1 cellular context compared by ENCODE assay signal in the genomic region with DNA sequence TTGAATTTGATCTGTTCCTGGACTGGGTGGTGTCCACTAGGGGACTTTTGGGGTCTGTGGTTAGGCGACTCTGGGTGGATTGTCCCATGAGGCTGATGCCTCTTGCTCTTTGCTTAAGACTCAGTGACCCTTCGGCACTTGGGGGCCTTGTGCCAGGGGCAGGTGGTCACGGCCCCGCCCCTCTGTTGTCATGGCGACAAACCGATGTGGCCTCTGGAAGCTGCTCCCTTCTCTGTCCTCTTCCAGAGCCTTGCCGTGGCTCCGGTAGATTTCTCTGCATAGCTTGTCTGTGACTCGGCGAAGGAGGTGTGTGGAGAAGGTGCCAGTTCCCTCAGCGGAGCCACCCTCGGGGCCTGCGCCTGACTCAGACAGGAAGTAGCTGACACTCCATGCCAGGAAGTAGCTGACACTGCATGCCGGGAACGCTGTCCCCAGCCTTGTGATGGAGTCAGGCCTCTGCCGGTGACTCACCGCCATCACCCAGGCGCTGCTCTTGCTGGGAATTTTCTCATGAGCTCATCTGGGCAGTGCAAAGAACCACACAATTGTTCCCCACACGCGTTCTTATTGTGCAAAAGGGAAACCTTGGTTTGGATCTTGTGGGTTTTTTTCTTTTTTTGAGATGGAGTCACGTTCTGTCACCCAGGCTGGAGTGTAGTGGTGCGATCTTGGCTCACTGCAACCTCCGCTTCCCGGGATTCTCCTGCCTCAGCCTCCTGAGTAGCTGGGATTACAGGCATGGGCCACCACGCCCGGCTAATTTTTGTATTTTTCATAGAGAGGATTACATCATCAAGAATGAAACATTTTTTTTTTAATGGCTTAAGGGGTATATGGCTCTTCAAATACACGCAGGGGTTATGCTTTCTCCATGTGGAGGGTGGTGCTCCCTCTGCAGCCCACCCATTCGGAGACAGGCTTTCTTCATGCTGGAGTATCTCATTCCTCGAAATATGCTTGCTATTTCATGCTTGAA.
TF ChIP-seq lines count a peak whose summit lies in the region.

No MANE protein-coding gene starts in this region.

TF ChIP-seq in K562, 482 proteins besides CTCF, POLR2A, EP300 and RAD21 (continued from another document and continues in another):
- TF ChIP-seq KDM4B (IDR thresholded peaks at IDR 0.05; ENCODE audit: borderline replicate concordance in 2 of 2, low read depth in 1 of 2) (peak in 1 of 2 experiments; percentile 39; a peak in 1 of 4 replicates), EP400 (IDR thresholded peaks at IDR 0.05) (peak; percentile 29; the same call in 1 of the 2 replicates), FOXA1 (IDR thresholded peaks at IDR 0.05; ENCODE audit: borderline replicate concordance) (no peak), POLR2G (IDR thresholded peaks at IDR 0.05; ENCODE audit: low read depth, low read length) (peak; percentile 50), E2F4 (CRISPR knock-in tag; IDR thresholded peaks at IDR 0.05; ENCODE audit: low read depth) (no peak), NONO (IDR thresholded peaks at IDR 0.05; ENCODE audit: low read depth in 2 of 2, low read length in 1 of 2) (no peak), ETV6 (IDR thresholded peaks at IDR 0.05; ENCODE audit: borderline replicate concordance in 1 of 2, low read depth in 2 of 2, low read length in 1 of 2) (peak in 1 of 2 experiments; percentile 47; a peak in 1 of 4 replicates), ETV6 (CRISPR knock-in tag; IDR thresholded peaks at IDR 0.05; ENCODE audit: borderline replicate concordance) (no peak), ZNF699 (CRISPR knock-in tag; IDR thresholded peaks at IDR 0.05; ENCODE audit: insufficient replicate concordance) (no peak), NR2C2 (CRISPR knock-in tag; IDR thresholded peaks at IDR 0.05) (no peak), NR2C2 (tag; IDR thresholded peaks at IDR 0.05) (0 out of 2 replicates have a peak, but pooled peaks have one; percentile 16), NFRKB (IDR thresholded peaks at IDR 0.05; ENCODE audit: low read depth) (0 out of 2 replicates have a peak, but pooled peaks have one; percentile 40), JUN (IDR thresholded peaks at IDR 0.05; ENCODE audit: borderline replicate concordance, low read depth, low read length) (peak; percentile 86), JUN (CRISPR knock-in tag; IDR thresholded peaks at IDR 0.05; ENCODE audit: borderline replicate concordance) (no peak), NFATC3 (IDR thresholded peaks at IDR 0.05) (no peak), FOSL1 (tag; conservative IDR thresholded peaks at IDR 0.05) (peak; percentile 92), TEAD2 (tag; IDR thresholded peaks at IDR 0.05) (no peak), NR3C1 (CRISPR knock-in tag; IDR thresholded peaks at IDR 0.05) (no peak), NR2C1 (IDR thresholded peaks at IDR 0.05) (no peak), NR2C1 (tag; IDR thresholded peaks at IDR 0.05) (peak; percentile 29; the same call in 1 of the 2 replicates), ATF3 (IDR thresholded peaks at IDR 0.05) (peak; percentile 93), ATF3 (CRISPR knock-in tag; conservative IDR thresholded peaks at IDR 0.05) (0 out of 2 replicates have a peak, but pooled peaks have one; percentile 41), CEBPG (CRISPR knock-in tag; IDR thresholded peaks at IDR 0.05) (no peak), CEBPG (tag; conservative IDR thresholded peaks at IDR 0.05 in 1 of 2, IDR thresholded peaks at IDR 0.05 in 1 of 2) (no peak; a peak in 1 of 4 replicates), ZNF778 (CRISPR knock-in tag; IDR thresholded peaks at IDR 0.05) (no peak), NFIC (IDR thresholded peaks at IDR 0.05) (0 out of 2 replicates have a peak, but pooled peaks have one; percentile 16), MAFK (IDR thresholded peaks at IDR 0.05; ENCODE audit: low read length) (peak; percentile 33; the same call in 1 of the 2 replicates), POLR2AphosphoS2 (IDR thresholded peaks at IDR 0.05; ENCODE audit: low read length) (no peak), DPF2 (IDR thresholded peaks at IDR 0.05) (0 out of 2 replicates have a peak, but pooled peaks have one; percentile 33), KLF13 (tag; IDR thresholded peaks at IDR 0.05; ENCODE audit: borderline replicate concordance, low read depth) (no peak), TGIF2 (CRISPR knock-in tag; IDR thresholded peaks at IDR 0.05) (no peak), ZSCAN32 (CRISPR knock-in tag; IDR thresholded peaks at IDR 0.05) (no peak), ZNF175 (CRISPR knock-in tag; IDR thresholded peaks at IDR 0.05; ENCODE audit: low read depth) (peak; percentile 45; the same call in 1 of the 2 replicates), FOXJ2 (tag; IDR thresholded peaks at IDR 0.05) (no peak), SUPT5H (IDR thresholded peaks at IDR 0.05) (no peak), ID3 (CRISPR knock-in tag; IDR thresholded peaks at IDR 0.05) (no peak), ID3 (tag; IDR thresholded peaks at IDR 0.05) (0 out of 2 replicates have a peak, but pooled peaks have one; percentile 26), MCM5 (IDR thresholded peaks at IDR 0.05; ENCODE audit: low read depth) (no peak), CSDE1 (IDR thresholded peaks at IDR 0.05) (peak in 1 of 2 experiments; percentile 71; a peak in 2 of 4 replicates), XRCC4 (IDR thresholded peaks at IDR 0.05; ENCODE audit: extremely low read depth, insufficient read depth, insufficient read length) (no peak), SMARCA4 (IDR thresholded peaks at IDR 0.05) (peak; percentile 51; the same call in 1 of the 2 replicates), MLLT1 (IDR thresholded peaks at IDR 0.05) (peak in 1 of 2 experiments; percentile 88; a peak in 2 of 4 replicates), ETV5 (CRISPR knock-in tag; IDR thresholded peaks at IDR 0.05; ENCODE audit: low read depth) (no peak), L3MBTL2 (IDR thresholded peaks at IDR 0.05) (peak; percentile 51; the same call in 1 of the 2 replicates), ATF1 (CRISPR knock-in tag; IDR thresholded peaks at IDR 0.05) (no peak), ATF1 (tag; IDR thresholded peaks at IDR 0.05) (peak; percentile 12; the same call in 1 of the 2 replicates), TAF7 (tag; IDR thresholded peaks at IDR 0.05) (0 out of 2 replicates have a peak, but pooled peaks have one; percentile 23), LCOR (CRISPR knock-in tag; IDR thresholded peaks at IDR 0.05) (no peak)
- TF ChIP-seq, protein P1, sequence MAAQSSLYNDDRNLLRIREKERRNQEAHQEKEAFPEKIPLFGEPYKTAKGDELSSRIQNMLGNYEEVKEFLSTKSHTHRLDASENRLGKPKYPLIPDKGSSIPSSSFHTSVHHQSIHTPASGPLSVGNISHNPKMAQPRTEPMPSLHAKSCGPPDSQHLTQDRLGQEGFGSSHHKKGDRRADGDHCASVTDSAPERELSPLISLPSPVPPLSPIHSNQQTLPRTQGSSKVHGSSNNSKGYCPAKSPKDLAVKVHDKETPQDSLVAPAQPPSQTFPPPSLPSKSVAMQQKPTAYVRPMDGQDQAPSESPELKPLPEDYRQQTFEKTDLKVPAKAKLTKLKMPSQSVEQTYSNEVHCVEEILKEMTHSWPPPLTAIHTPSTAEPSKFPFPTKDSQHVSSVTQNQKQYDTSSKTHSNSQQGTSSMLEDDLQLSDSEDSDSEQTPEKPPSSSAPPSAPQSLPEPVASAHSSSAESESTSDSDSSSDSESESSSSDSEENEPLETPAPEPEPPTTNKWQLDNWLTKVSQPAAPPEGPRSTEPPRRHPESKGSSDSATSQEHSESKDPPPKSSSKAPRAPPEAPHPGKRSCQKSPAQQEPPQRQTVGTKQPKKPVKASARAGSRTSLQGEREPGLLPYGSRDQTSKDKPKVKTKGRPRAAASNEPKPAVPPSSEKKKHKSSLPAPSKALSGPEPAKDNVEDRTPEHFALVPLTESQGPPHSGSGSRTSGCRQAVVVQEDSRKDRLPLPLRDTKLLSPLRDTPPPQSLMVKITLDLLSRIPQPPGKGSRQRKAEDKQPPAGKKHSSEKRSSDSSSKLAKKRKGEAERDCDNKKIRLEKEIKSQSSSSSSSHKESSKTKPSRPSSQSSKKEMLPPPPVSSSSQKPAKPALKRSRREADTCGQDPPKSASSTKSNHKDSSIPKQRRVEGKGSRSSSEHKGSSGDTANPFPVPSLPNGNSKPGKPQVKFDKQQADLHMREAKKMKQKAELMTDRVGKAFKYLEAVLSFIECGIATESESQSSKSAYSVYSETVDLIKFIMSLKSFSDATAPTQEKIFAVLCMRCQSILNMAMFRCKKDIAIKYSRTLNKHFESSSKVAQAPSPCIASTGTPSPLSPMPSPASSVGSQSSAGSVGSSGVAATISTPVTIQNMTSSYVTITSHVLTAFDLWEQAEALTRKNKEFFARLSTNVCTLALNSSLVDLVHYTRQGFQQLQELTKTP (IDR thresholded peaks at IDR 0.05; ENCODE audit: low read depth in 1 of 2, partially characterized antibody in 2 of 2), result peak; percentile 22 to 46
- TF ChIP-seq, protein P2, sequence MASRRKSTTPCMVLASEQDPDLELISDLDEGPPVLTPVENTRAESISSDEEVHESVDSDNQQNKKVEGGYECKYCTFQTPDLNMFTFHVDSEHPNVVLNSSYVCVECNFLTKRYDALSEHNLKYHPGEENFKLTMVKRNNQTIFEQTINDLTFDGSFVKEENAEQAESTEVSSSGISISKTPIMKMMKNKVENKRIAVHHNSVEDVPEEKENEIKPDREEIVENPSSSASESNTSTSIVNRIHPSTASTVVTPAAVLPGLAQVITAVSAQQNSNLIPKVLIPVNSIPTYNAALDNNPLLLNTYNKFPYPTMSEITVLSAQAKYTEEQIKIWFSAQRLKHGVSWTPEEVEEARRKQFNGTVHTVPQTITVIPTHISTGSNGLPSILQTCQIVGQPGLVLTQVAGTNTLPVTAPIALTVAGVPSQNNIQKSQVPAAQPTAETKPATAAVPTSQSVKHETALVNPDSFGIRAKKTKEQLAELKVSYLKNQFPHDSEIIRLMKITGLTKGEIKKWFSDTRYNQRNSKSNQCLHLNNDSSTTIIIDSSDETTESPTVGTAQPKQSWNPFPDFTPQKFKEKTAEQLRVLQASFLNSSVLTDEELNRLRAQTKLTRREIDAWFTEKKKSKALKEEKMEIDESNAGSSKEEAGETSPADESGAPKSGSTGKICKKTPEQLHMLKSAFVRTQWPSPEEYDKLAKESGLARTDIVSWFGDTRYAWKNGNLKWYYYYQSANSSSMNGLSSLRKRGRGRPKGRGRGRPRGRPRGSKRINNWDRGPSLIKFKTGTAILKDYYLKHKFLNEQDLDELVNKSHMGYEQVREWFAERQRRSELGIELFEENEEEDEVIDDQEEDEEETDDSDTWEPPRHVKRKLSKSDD (conservative IDR thresholded peaks at IDR 0.05; ENCODE audit: low read length), result no peak
- TF ChIP-seq, protein P3, sequence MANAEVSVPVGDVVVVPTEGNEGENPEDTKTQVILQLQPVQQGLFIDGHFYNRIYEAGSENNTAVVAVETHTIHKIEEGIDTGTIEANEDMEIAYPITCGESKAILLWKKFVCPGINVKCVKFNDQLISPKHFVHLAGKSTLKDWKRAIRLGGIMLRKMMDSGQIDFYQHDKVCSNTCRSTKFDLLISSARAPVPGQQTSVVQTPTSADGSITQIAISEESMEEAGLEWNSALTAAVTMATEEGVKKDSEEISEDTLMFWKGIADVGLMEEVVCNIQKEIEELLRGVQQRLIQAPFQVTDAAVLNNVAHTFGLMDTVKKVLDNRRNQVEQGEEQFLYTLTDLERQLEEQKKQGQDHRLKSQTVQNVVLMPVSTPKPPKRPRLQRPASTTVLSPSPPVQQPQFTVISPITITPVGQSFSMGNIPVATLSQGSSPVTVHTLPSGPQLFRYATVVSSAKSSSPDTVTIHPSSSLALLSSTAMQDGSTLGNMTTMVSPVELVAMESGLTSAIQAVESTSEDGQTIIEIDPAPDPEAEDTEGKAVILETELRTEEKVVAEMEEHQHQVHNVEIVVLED (CRISPR knock-in tag; IDR thresholded peaks at IDR 0.05), result no peak
- TF ChIP-seq, protein P4, sequence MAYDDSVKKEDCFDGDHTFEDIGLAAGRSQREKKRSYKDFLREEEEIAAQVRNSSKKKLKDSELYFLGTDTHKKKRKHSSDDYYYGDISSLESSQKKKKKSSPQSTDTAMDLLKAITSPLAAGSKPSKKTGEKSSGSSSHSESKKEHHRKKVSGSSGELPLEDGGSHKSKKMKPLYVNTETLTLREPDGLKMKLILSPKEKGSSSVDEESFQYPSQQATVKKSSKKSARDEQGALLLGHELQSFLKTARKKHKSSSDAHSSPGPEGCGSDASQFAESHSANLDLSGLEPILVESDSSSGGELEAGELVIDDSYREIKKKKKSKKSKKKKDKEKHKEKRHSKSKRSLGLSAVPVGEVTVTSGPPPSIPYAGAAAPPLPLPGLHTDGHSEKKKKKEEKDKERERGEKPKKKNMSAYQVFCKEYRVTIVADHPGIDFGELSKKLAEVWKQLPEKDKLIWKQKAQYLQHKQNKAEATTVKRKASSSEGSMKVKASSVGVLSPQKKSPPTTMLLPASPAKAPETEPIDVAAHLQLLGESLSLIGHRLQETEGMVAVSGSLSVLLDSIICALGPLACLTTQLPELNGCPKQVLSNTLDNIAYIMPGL (CRISPR knock-in tag; IDR thresholded peaks at IDR 0.05), result no peak
